8 cellular contexts compared by ENCODE assay signal in the genomic region with DNA sequence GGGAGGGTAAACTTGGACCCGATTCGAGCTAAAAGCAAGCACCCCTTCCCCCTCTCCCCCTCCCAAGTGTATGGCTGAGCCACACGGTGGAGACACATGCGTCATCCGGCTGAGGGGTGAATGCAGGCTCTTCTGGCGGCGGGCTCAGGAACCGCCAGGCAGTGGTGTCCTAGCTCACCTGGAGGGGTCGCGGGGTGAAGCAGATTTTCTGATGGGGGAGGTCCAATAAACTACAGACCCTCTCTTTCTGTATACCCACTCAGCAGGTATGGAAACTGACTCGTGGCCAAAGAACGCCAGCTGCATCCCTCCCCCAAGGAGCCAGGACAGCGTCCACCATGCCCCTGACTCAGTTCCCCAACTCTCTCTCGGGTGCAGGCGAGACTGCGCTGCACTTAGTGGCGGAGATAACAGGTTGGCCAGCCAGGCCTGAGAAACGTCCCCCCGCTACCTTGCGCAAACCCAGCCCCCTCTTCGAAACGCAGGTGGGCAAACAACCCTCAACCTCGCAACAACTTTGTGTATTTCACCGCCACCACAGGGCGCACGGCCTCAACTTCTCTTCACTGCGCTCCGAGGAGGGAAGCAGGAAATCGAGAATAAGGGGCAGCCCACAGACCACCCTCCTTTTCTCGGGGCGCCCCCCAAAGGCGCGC. TPM values are rescaled to one million over a fixed set of nuclear protein-coding genes. Genes with fewer than 3 reads are reported as not detected.
DNase-seq lines count a peak whose midpoint lies in the region; ATAC-seq and TF ChIP-seq lines count a peak whose summit lies in the region.

No MANE protein-coding gene starts in this region.

- H3K4me1 ChIP-seq in right lobe of liver (peaks cover 0 to 18% (median 0%) of the 10 kb centered on the region in 4 donors), thymus (ENCODE audit: control insufficient read depth, insufficient read depth, low read length) (peaks cover 6% of the 10 kb centered on the region)

- H3K27me3 ChIP-seq in right lobe of liver (no peaks in the 10 kb centered on the region), thymus (ENCODE audit: control insufficient read depth, insufficient read depth) (peaks cover 49% of the 10 kb centered on the region)

- H3K27ac ChIP-seq in coronary artery = peak overlapping the region; percentile 92 to 96
- peak overlapping the region; percentile 95 to 97 (median 96) for H3K27ac ChIP-seq in right lobe of liver
- H3K27ac ChIP-seq in thymus (ENCODE audit: low read depth) = no peak overlapping the region

- peak; percentile 59 for DNase-seq in DMS53 (lab: John Stamatoyannopoulos, UW)
- DNase-seq in DMS53 treated with DMSO at 0.1 percent for 48 hours (lab: John Stamatoyannopoulos, UW; ENCODE audit: unreplicated experiment) = no peak
- DNase-seq in NCI-H510A treated with DMSO at 0.1 percent for 48 hours (lab: John Stamatoyannopoulos, UW) = peak; percentile 4
- peak; percentile 77 for DNase-seq in coronary artery (ENCODE audit: low spot score)
- peak; percentile 73 to 76 (median 74) for DNase-seq in right lobe of liver

- ATAC-seq in right lobe of liver = peak; percentile 47 to 66 (median 58)
- no peak for ATAC-seq in HG03280 (IDR thresholded peaks at IDR 0.05; ENCODE audit: unreplicated experiment)
- ATAC-seq in GM18502 (IDR thresholded peaks at IDR 0.05; ENCODE audit: poor library complexity, unreplicated experiment) = no peak

- intact Hi-C loops in right lobe of liver (cut with DNase I) = no loop called here

- H3K9me3 ChIP-seq in right lobe of liver (no peaks in the 10 kb centered on the region), thymus (ENCODE audit: control insufficient read depth) (no peaks in the 10 kb centered on the region)

- no peaks in the 10 kb centered on the region for H3K36me3 ChIP-seq in right lobe of liver
- no peaks in the 10 kb centered on the region for H3K36me3 ChIP-seq in thymus (ENCODE audit: control insufficient read depth, insufficient read depth)

- 2% methylated on average over 25 of the region's 33 CpGs for WGBS in right lobe of liver (ENCODE audit: insufficient coverage, low coverage, low lambda C conversion rate, missing lambda C conversion rate)
- 6% methylated on average over 33 of the region's 33 CpGs for WGBS in thymus

- no peak for TF ChIP-seq CTCF in coronary artery (IDR thresholded peaks at IDR 0.05)
- peak; percentile 20 to 33 (median 23) for TF ChIP-seq CTCF in right lobe of liver (IDR thresholded peaks at IDR 0.05)

- peak overlapping the region; percentile 90 for H3K4me3 ChIP-seq in coronary artery
- H3K4me3 ChIP-seq in right lobe of liver = peak overlapping the region; percentile 85 to 89 (median 87)
- H3K4me3 ChIP-seq in thymus (ENCODE audit: low read length) = peak overlapping the region; percentile 38

- TF ChIP-seq POLR2A in right lobe of liver (IDR thresholded peaks at IDR 0.05) = peak; percentile 17

RNA-seq across cellular contexts. Expression of gene MAGI1, which starts 1.3 kb away (rescaled TPM):
- 10 to 100 TPM; 22.6 to 37.7 (median 26.9) TPM for total RNA-seq in right lobe of liver
- 6.1 TPM for polyA plus RNA-seq in thymus

Comparison
In these comparisons a context has a peak if more than half of its experiments do, and no peak if none do; other contexts are left out.
1. H3K4me3 ChIP-seq: peak in every context shown above with its lines; median percentile 90 in coronary artery; 87 in right lobe of liver; 38 in thymus.
2. ATAC-seq: peak in right lobe of liver (4 of 4); none in HG03280 (single experiment) and GM18502 (single experiment).